17 cellular contexts compared by ENCODE assay signal in the genomic region with DNA sequence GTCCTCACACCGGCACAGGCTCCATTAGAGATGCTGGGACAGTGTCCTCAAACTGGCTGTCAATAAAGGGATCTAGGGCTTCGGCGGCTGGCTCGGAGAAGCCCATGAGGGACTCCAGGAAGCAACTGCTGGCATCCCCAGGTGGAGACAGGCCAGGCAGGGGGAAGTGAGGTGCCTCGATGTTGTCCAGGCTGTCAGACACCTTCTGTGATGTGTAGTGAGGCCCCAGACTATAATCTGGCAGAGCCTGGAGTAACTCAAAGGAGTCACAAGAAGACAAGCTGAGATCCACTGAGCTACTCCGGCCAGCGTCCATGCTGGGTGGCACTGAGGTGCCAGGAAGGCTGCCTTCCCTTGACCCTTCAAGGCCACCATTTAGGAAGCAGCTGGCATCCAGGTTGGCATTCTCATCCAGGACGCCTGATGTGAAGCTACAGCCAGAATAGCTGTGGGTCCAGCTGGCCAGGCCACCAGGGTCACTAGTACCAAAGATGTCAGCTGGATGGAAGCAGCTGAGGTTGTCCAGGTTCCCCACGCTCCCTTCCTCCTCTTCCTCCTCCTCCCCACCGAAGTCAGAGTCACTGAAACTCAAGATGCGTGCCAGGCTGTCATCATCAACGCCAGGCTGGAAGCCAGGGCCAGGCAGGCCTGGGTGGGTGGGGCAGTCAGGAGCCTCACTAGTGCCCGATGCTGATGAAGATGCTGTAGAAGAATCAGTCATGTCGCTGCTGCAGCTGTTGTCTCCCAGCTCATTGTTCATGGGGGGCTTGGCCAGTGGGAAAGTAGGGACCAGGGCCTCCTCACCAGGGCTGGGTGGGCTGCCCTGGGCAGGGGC. TPM values are rescaled to one million over a fixed set of nuclear protein-coding genes. Genes with fewer than 3 reads are reported as not detected.
DNase-seq lines count a peak whose midpoint lies in the region; ATAC-seq and TF ChIP-seq lines count a peak whose summit lies in the region.
"Had no signal": no experiment of that assay in that cellular context is flagged by ENCODE, and none has a peak within 500 bp of the region (broad histone marks: within the 10 kb centered on the region; RNA-seq: fewer than 3 reads in every experiment).

No MANE protein-coding gene starts in this region.

- DNase-seq in activated naive CD4-positive, alpha-beta T cell treated with anti-CD3 and anti-CD28 coated beads for 36 hours: no peak
- DNase-seq in activated naive CD4-positive, alpha-beta T cell treated with anti-CD3 and anti-CD28 coated beads, Interleukin-2, amount 50 U/mL, for 16 hours: no peak
- no peak for DNase-seq in stomach
- DNase-seq in NCI-H510A (lab: John Stamatoyannopoulos, UW): no peak
- DNase-seq in NCI-H128 (lab: John Stamatoyannopoulos, UW; ENCODE audit: unreplicated experiment): no peak
- DNase-seq in globus pallidus (ENCODE audit: low spot score): no peak
- DNase-seq: activated CD4-positive, alpha-beta T cell treated with anti-CD3 and anti-CD28 coated beads, Interleukin-2, amount 50 U/mL, for 4 hours; NCI-H524 treated with DMSO at 0.1 percent for 48 hours; RPMI8226; stimulated activated CD4-positive, alpha-beta T cell treated with anti-CD3 and anti-CD28 coated beads, Interleukin-12 subunit alpha, Interleukin-12 subunit beta, amount 100 ng/mL, for 4 hours had no signal

- CTCF ChIA-PET in activated naive CD4-positive, alpha-beta T cell treated with anti-CD3 and anti-CD28 coated beads for 36 hours (lab: Charles Lee): interaction anchor here (0.7 to 1.8 kb wide), 3 partner anchors 9 to 146 kb away, joined by 3 to 4 read pairs (median 3); no protein-coding TSS in a partner anchor

- H3K9ac ChIP-seq in mucosa of rectum (ENCODE audit: low read depth in 1 of 2, low read length in 2 of 2): peak overlapping the region in 1 of 2 donors; percentile 62
- H3K9ac ChIP-seq: KMS-11 had no signal

- no peak overlapping the region for H3K4me3 ChIP-seq in mucosa of rectum (ENCODE audit: low read length in 2 of 2)
- H3K4me3 ChIP-seq in stomach: no peak overlapping the region

- peak overlapping the region; percentile 69 for H3K27ac Mint-ChIP-seq in activated naive CD4-positive, alpha-beta T cell treated with anti-CD3 and anti-CD28 coated beads for 36 hours
- peak overlapping the region; percentile 78 for H3K27ac Mint-ChIP-seq in activated T-helper 17 cell treated with anti-CD3 and anti-CD28 coated beads, Interleukin-2, amount 50 U/mL, for 72 hours
- H3K27ac Mint-ChIP-seq: T-helper 2 cell treated with Interferon-gamma antibody and Interleukin-4, amounts not matched to agents 5 μg/mL and 100 μg/mL, for 36 hours had no signal

- H3K36me3 ChIP-seq in mucosa of rectum (ENCODE audit: control insufficient read depth in 2 of 2, insufficient read depth in 2 of 2, low read length in 2 of 2) (peaks cover 32 to 44% of the 10 kb centered on the region in 2 donors), stomach (peaks cover 48 to 82% (median 65%) of the 10 kb centered on the region in 4 donors)

- no peaks in the 10 kb centered on the region for H3K9me3 Mint-ChIP-seq in activated naive CD4-positive, alpha-beta T cell treated with anti-CD3 and anti-CD28 coated beads for 36 hours
- no peaks in the 10 kb centered on the region for H3K9me3 Mint-ChIP-seq in activated T-helper 17 cell treated with anti-CD3 and anti-CD28 coated beads, Interleukin-2, amount 50 U/mL, for 72 hours
- H3K9me3 Mint-ChIP-seq: T-helper 2 cell treated with Interferon-gamma antibody and Interleukin-4, amounts not matched to agents 5 μg/mL and 100 μg/mL, for 36 hours had no signal

- H3K4me1 ChIP-seq in mucosa of rectum (ENCODE audit: control insufficient read depth in 2 of 2, insufficient read depth in 2 of 2, low read length in 2 of 2) (peaks cover 50 to 61% of the 10 kb centered on the region in 2 donors), stomach (peaks cover 61 to 87% (median 80%) of the 10 kb centered on the region in 4 donors)

- H3K27me3 ChIP-seq in mucosa of rectum (ENCODE audit: control insufficient read depth in 2 of 2, insufficient read depth in 2 of 2, low read length in 2 of 2): no peaks in the 10 kb centered on the region
- H3K27me3 ChIP-seq in stomach: no peaks in the 10 kb centered on the region

- no peak for TF ChIP-seq POLR2A in stomach (IDR thresholded peaks at IDR 0.05)

- no peak for TF ChIP-seq EP300 in stomach (IDR thresholded peaks at IDR 0.05)

- H3K27ac ChIP-seq in mucosa of rectum (ENCODE audit: low read depth in 2 of 2, low read length in 2 of 2) (peak overlapping the region; percentile 92 to 95), stomach (peak overlapping the region in 4 of 5 donors; percentile 67 to 88 (median 74))
- H3K27ac ChIP-seq: KMS-11 had no signal

- H3K9me3 ChIP-seq in mucosa of rectum (ENCODE audit: control insufficient read depth in 2 of 2, low read length in 2 of 2): no peaks in the 10 kb centered on the region
- no peaks in the 10 kb centered on the region for H3K9me3 ChIP-seq in stomach

- H3K27me3 Mint-ChIP-seq in activated naive CD4-positive, alpha-beta T cell treated with anti-CD3 and anti-CD28 coated beads for 36 hours (ENCODE audit: low read depth): no peaks in the 10 kb centered on the region
- H3K27me3 Mint-ChIP-seq in activated T-helper 17 cell treated with anti-CD3 and anti-CD28 coated beads, Interleukin-2, amount 50 U/mL, for 72 hours: no peaks in the 10 kb centered on the region

- H3K4me3 Mint-ChIP-seq in activated naive CD4-positive, alpha-beta T cell treated with anti-CD3 and anti-CD28 coated beads for 36 hours: no peak overlapping the region
- peak overlapping the region; percentile 98 for H3K4me3 Mint-ChIP-seq in activated T-helper 17 cell treated with anti-CD3 and anti-CD28 coated beads, Interleukin-2, amount 50 U/mL, for 72 hours
- H3K4me3 Mint-ChIP-seq: T-helper 2 cell treated with Interferon-gamma antibody and Interleukin-4, amounts not matched to agents 5 μg/mL and 100 μg/mL, for 36 hours had no signal

- TF ChIP-seq CTCF in stomach (IDR thresholded peaks at IDR 0.05): no peak

- H3K36me3 Mint-ChIP-seq in activated naive CD4-positive, alpha-beta T cell treated with anti-CD3 and anti-CD28 coated beads for 36 hours (ENCODE audit: low read depth): peaks cover 67% of the 10 kb centered on the region
- peaks cover 97% of the 10 kb centered on the region for H3K36me3 Mint-ChIP-seq in activated T-helper 17 cell treated with anti-CD3 and anti-CD28 coated beads, Interleukin-2, amount 50 U/mL, for 72 hours (ENCODE audit: low read depth)

- ATAC-seq in activated T-helper 17 cell treated with anti-CD3 and anti-CD28 coated beads, Interleukin-2, amount 50 U/mL, for 72 hours (replicated peaks): no peak

- 74 to 80% (median 78%) methylated on average over 13 to 14 of the region's 14 CpGs for WGBS in stomach, 5 donors

- peaks cover 63% of the 10 kb centered on the region for H3K4me1 Mint-ChIP-seq in activated naive CD4-positive, alpha-beta T cell treated with anti-CD3 and anti-CD28 coated beads for 36 hours (ENCODE audit: low read depth)
- peaks cover 74% of the 10 kb centered on the region for H3K4me1 Mint-ChIP-seq in activated T-helper 17 cell treated with anti-CD3 and anti-CD28 coated beads, Interleukin-2, amount 50 U/mL, for 72 hours

- intact Hi-C loops in activated naive CD4-positive, alpha-beta T cell treated with anti-CD3 and anti-CD28 coated beads for 36 hours (cut with micrococcal nuclease): no loop called here
- intact Hi-C loops in stomach (cut with DNase I; ENCODE audit: low total_unique reads): no loop called here

RNA-seq across cellular contexts. Expression of gene CSRNP1, which starts 10.1 kb away (rescaled TPM):
- total RNA-seq in activated naive CD4-positive, alpha-beta T cell treated with anti-CD3 and anti-CD28 coated beads for 36 hours: 10 to 100 TPM; 66.5 to 71.0 TPM
- 100 to 1,000 TPM in 1 of 2 donors, 10 to 100 TPM in 1; 42.9 to 145 TPM for total RNA-seq in activated T-helper 17 cell treated with anti-CD3 and anti-CD28 coated beads, Interleukin-2, amount 50 U/mL, for 72 hours
- total RNA-seq in stomach: 10 to 100 TPM; 20.4 to 62.3 (median 35.3) TPM
- 10 to 100 TPM; 16.8 to 18.0 (median 17.8) TPM for polyA plus RNA-seq in stomach

RNA-seq across cellular contexts. Expression of gene TTC21A, which starts 35.8 kb away (rescaled TPM):
- 1 to 10 TPM; 1.5 to 1.6 TPM for total RNA-seq in activated naive CD4-positive, alpha-beta T cell treated with anti-CD3 and anti-CD28 coated beads for 36 hours
- 1 to 10 TPM; 2.7 to 4.7 TPM for total RNA-seq in activated T-helper 17 cell treated with anti-CD3 and anti-CD28 coated beads, Interleukin-2, amount 50 U/mL, for 72 hours
- total RNA-seq in stomach: 10 to 100 TPM in 1 of 5 donors, 1 to 10 TPM in 3, under 1 TPM in 1; 0.89 to 10.3 (median 2.9) TPM
- 10 to 100 TPM in 1 of 3 donors, 1 to 10 TPM in 2; 5.1 to 17.7 (median 7.5) TPM for polyA plus RNA-seq in stomach

RNA-seq across cellular contexts. Expression of gene GORASP1, which starts 35.8 kb away (rescaled TPM):
- 10 to 100 TPM; 19.0 to 21.8 TPM for total RNA-seq in activated naive CD4-positive, alpha-beta T cell treated with anti-CD3 and anti-CD28 coated beads for 36 hours
- 10 to 100 TPM; 21.2 to 24.2 TPM for total RNA-seq in activated T-helper 17 cell treated with anti-CD3 and anti-CD28 coated beads, Interleukin-2, amount 50 U/mL, for 72 hours
- 10 to 100 TPM in 4 of 5 donors, 1 to 10 TPM in 1; 9.3 to 68.7 (median 53.1) TPM for total RNA-seq in stomach
- 10 to 100 TPM; 22.4 to 35.4 (median 29.1) TPM for polyA plus RNA-seq in stomach

RNA-seq across cellular contexts. Expression of gene XIRP1, which starts 49.1 kb away (rescaled TPM):
- under 1 TPM; 0.62 to 0.72 TPM for total RNA-seq in activated naive CD4-positive, alpha-beta T cell treated with anti-CD3 and anti-CD28 coated beads for 36 hours
- total RNA-seq in activated T-helper 17 cell treated with anti-CD3 and anti-CD28 coated beads, Interleukin-2, amount 50 U/mL, for 72 hours: 10 to 100 TPM in 1 of 2 donors, under 1 TPM in 1; 0.99 to 17.2 TPM
- total RNA-seq in stomach: under 1 TPM in 2 of 5 donors, not detected in 3; under 0.01 to 0.18 TPM
- 1 to 10 TPM in 1 of 3 donors, under 1 TPM in 2; 0.08 to 1.1 (median 0.56) TPM for polyA plus RNA-seq in stomach
- total RNA-seq: dermis microvascular lymphatic vessel endothelial cell had no signal
- polyA plus RNA-seq: AG04450, neural cell had no signal
